ENCODE assay signal across 20 cellular contexts in the genomic region with DNA sequence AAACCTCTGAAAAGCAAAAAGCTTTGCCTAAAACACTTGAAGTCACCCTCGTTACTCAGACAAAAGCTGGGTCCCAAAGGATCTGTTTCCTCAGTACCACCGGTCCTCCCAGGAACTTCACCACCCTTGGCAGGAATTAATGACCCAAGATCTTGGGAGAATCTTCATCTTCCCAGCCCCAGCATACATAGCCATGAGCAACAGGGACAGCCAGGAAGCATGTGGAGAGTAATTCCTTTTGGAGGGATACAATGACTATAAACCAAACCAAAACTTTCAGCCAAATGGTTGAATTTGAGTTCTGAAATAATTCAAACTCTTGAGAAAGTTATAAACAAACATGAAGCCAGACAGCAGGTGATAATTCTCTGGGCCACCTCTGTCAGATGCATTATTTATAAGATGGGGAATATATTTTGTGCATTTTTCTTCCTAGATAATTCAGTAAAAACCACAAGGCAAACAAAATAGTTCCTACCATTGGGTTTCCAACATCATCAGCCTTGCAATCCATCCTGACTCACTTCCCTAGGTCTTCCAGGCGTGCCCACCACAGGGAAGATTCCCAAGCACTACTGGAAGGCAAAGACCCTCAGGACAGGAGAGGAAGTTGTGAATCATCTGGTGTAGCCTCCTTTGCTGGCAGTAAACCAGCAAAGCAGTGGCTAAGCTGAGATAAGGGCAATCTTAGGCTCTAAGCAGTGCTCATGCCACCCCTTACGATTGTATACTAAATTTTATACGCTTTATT.
A peak's percentile ranks its signal among the peaks of the same experiment; 100 is the strongest.
DNase-seq lines count a peak whose midpoint lies in the region; ATAC-seq, FAIRE-seq and TF ChIP-seq lines count a peak whose summit lies in the region.
"Had no signal": no experiment of that assay in that cellular context is flagged by ENCODE, and none has a peak within 500 bp of the region (broad histone marks: within the 10 kb centered on the region; RNA-seq: fewer than 3 reads in every experiment).

No MANE protein-coding gene starts in this region.

- no peak overlapping the region for H3K14ac ChIP-seq in H1 (ENCODE audit: insufficient read length)

- peak overlapping the region; percentile 29; the same call in 1 of the 2 replicates for H2BK15ac ChIP-seq in H1 (ENCODE audit: low read length)

- peak overlapping the region; percentile 33; the same call in 1 of the 2 replicates for H2BK12ac ChIP-seq in H1 (ENCODE audit: low read depth, low read length)

- no peak overlapping the region for H2BK5ac ChIP-seq in H1 (ENCODE audit: low read depth, low read length)

- no peak for ATAC-seq in HG03135 (IDR thresholded peaks at IDR 0.05; ENCODE audit: unreplicated experiment)
- ATAC-seq in upper lobe of left lung (ENCODE audit: low FRiP score in 2 of 2): no peak
- ATAC-seq: body of pancreas had no signal

- H3K9me3 ChIP-seq in H1 (ENCODE audit: insufficient read depth in 2 of 2, low read depth in 1 of 2, low read length in 1 of 2): no peaks in the 10 kb centered on the region
- H3K9me3 ChIP-seq in upper lobe of left lung: no peaks in the 10 kb centered on the region
- H3K9me3 ChIP-seq: body of pancreas, HAP-1, sigmoid colon, thyroid gland had no signal

- no peak overlapping the region for H3K23ac ChIP-seq in H1 (ENCODE audit: insufficient read length)

- H3K4me2 ChIP-seq in H1 (ENCODE audit: insufficient read depth in 1 of 2, low read depth in 2 of 2, low read length in 2 of 2): no peak overlapping the region
- H3K4me2 ChIP-seq: KMS-11 had no signal

- DNase-seq in EL (peak; percentile 93), RCC 7860 (ENCODE audit: low spot score) (peak; percentile 74), H1 (ENCODE audit: low read depth in 1 of 2, low spot score in 2 of 2) (no peak), non-pigmented ciliary epithelial cell (ENCODE audit: low read depth) (peak; percentile 74), NCI-H2107 (lab: John Stamatoyannopoulos, UW) (no peak), NCI-H2029 treated with DMSO at 0.1 percent for 48 hours (lab: John Stamatoyannopoulos, UW) (no peak), upper lobe of left lung (no peak)
- DNase-seq: activated CD8-positive, alpha-beta memory T cell treated with anti-CD3 and anti-CD28 coated beads for 24 hours; activated gamma-delta T cell treated with Interleukin-2 at 50 U/mL for 16 hours; body of pancreas; DMS153; effector CD8-positive, alpha-beta T cell; NCI-H524 treated with DMSO at 0.1 percent for 48 hours; sigmoid colon; stimulated activated CD4-positive, alpha-beta T cell treated with anti-CD3 and anti-CD28 coated beads, Interleukin-4, amount 100 ng/mL, for 24 hours; thyroid gland; WERI-Rb-1 had no signal

- no peak overlapping the region for H3K18ac ChIP-seq in H1 (ENCODE audit: extremely low read depth, low read length)

- H3K23me2 ChIP-seq in H1 (ENCODE audit: low read depth, low read length): no peaks in the 10 kb centered on the region

- H4K5ac ChIP-seq in H1 (ENCODE audit: insufficient read length, low read depth, low read length): no peak overlapping the region

- no peak overlapping the region; the same call in 1 of the 2 replicates for H2AK5ac ChIP-seq in H1 (ENCODE audit: low read depth, low read length)

- no peak overlapping the region for H4K91ac ChIP-seq in H1 (replicated peaks; ENCODE audit: insufficient read length, low read length)

- H3K4ac ChIP-seq in H1 (replicated peaks; ENCODE audit: insufficient read length, low read depth, low read length): no peak overlapping the region

- FAIRE-seq in RCC 7860 (lab: Jason Lieb, UNC): no peak
- no peak for FAIRE-seq in H1 (lab: Jason Lieb, UNC)

- peaks cover 0 to 5% (median 2%) of the 10 kb centered on the region in 4 experiments; a peak in 6 of 7 replicates for H3K27me3 ChIP-seq in H1 (replicated peaks in 1 of 4; ENCODE audit: control insufficient read depth in 3 of 4, extremely low read depth in 1 of 4, insufficient read depth in 3 of 4, low read length in 3 of 4)
- no peaks in the 10 kb centered on the region for H3K27me3 ChIP-seq in upper lobe of left lung
- H3K27me3 ChIP-seq: body of pancreas, sigmoid colon, thyroid gland had no signal

- 85% methylated on average over 5 of the region's 5 CpGs; no CpG with 5 or more reads in 1 of the 2 experiments for WGBS in H1 (ENCODE audit: extremely low coverage in 1 of 2, insufficient coverage in 1 of 2, insufficient read length in 1 of 2, insufficient replicate concordance in 2 of 2, low coverage in 1 of 2, low lambda C conversion rate in 2 of 2, missing lambda C conversion rate in 1 of 2), 2 experiments
- WGBS in upper lobe of left lung, 2 donors: 63 to 68% methylated on average over 5 of the region's 5 CpGs

- no peak overlapping the region for H2BK20ac ChIP-seq in H1 (ENCODE audit: low read length)

- H4K8ac ChIP-seq in H1 (ENCODE audit: extremely low read depth, insufficient read depth, low read length): no peak overlapping the region

- H3K27ac ChIP-seq in H1 (ENCODE audit: low read depth, low read length) (no peak overlapping the region), upper lobe of left lung (no peak overlapping the region)
- H3K27ac ChIP-seq: body of pancreas, KMS-11, sigmoid colon, thyroid gland, WERI-Rb-1 had no signal

- CTCF ChIA-PET in H1 (lab: Charles Lee; ENCODE audit: partially characterized antibody): interaction anchor here (1.2 kb wide), 1 partner anchor 15 kb away, joined by 3 read pairs; no protein-coding TSS in a partner anchor

- POLR2A ChIA-PET in H1 (lab: Charles Lee; ENCODE audit: partially characterized antibody): no interaction called here

- H2AFZ ChIP-seq in H1 (ENCODE audit: low read length): no peak overlapping the region

- H3K9ac ChIP-seq in H1 (replicated peaks in 1 of 4; ENCODE audit: extremely low read depth in 1 of 4, low read depth in 3 of 4, low read length in 3 of 4): no peak overlapping the region
- H3K9ac ChIP-seq: KMS-11 had no signal

- no peaks in the 10 kb centered on the region for H3K79me1 ChIP-seq in H1 (ENCODE audit: low read depth, low read length)

- H2BK120ac ChIP-seq in H1 (replicated peaks; ENCODE audit: low read depth, low read length): peak overlapping the region; percentile 3

- no peaks in the 10 kb centered on the region for H4K20me1 ChIP-seq in H1 (replicated peaks in 1 of 2; ENCODE audit: control insufficient read depth in 1 of 2, insufficient read depth in 2 of 2, low read length in 2 of 2)

- TF ChIP-seq POLR2A in H1 (IDR thresholded peaks at IDR 0.05; ENCODE audit: control extremely low read depth in 1 of 2, low read depth in 2 of 2, low read length in 2 of 2): no peak
- TF ChIP-seq POLR2A in upper lobe of left lung (IDR thresholded peaks at IDR 0.05): no peak

- TF ChIP-seq RAD21 in H1 (IDR thresholded peaks at IDR 0.05 in 1 of 2, conservative IDR thresholded peaks at IDR 0.05 in 1 of 2; ENCODE audit: low read depth in 2 of 2, low read length in 2 of 2): no peak

- no peak for TF ChIP-seq CTCF in H1 (IDR thresholded peaks at IDR 0.05; ENCODE audit: control extremely low read depth in 1 of 3, insufficient read depth in 1 of 3, low read depth in 1 of 3, low read length in 3 of 3)
- TF ChIP-seq CTCF in upper lobe of left lung (IDR thresholded peaks at IDR 0.05): no peak

- no peak overlapping the region for H3K56ac ChIP-seq in H1 (replicated peaks; ENCODE audit: insufficient read length, low read depth, low read length)

- TF ChIP-seq EP300 in H1 (IDR thresholded peaks at IDR 0.05; ENCODE audit: borderline replicate concordance in 1 of 2, low read depth in 2 of 2, low read length in 2 of 2) (no peak), upper lobe of left lung (IDR thresholded peaks at IDR 0.05) (no peak)

- H3K4me3 ChIP-seq in H1 (ENCODE audit: extremely low read depth in 1 of 4, insufficient read depth in 2 of 4, low read depth in 3 of 4, low read length in 4 of 4): no peak overlapping the region
- no peak overlapping the region for H3K4me3 ChIP-seq in upper lobe of left lung
- H3K4me3 ChIP-seq: body of pancreas, HAP-1, sigmoid colon, thyroid gland had no signal

- no peaks in the 10 kb centered on the region; a peak in 1 of 7 replicates for H3K4me1 ChIP-seq in H1 (replicated peaks in 1 of 4; ENCODE audit: control insufficient read depth in 3 of 4, insufficient read depth in 4 of 4, low read length in 3 of 4)
- no peaks in the 10 kb centered on the region for H3K4me1 ChIP-seq in upper lobe of left lung
- H3K4me1 ChIP-seq: body of pancreas, HAP-1, sigmoid colon, thyroid gland had no signal

- H3K36me3 ChIP-seq in H1 (ENCODE audit: control insufficient read depth in 2 of 4, insufficient read depth in 4 of 4, low read length in 3 of 4) (no peaks in the 10 kb centered on the region), upper lobe of left lung (no peaks in the 10 kb centered on the region)
- H3K36me3 ChIP-seq: HAP-1, sigmoid colon, thyroid gland, WERI-Rb-1 had no signal

- H3K79me2 ChIP-seq in H1 (ENCODE audit: control insufficient read depth in 1 of 2, insufficient read depth in 2 of 2, low read length in 2 of 2): no peaks in the 10 kb centered on the region

TF ChIP-seq in H1, 55 proteins besides CTCF, POLR2A, EP300 and RAD21:
- TF ChIP-seq MAX (IDR thresholded peaks at IDR 0.05): no peak
- TF ChIP-seq SP2 (IDR thresholded peaks at IDR 0.05; ENCODE audit: low read length): no peak
- no peak for TF ChIP-seq SIN3A (conservative IDR thresholded peaks at IDR 0.05 in 1 of 2, IDR thresholded peaks at IDR 0.05 in 1 of 2; ENCODE audit: low read depth in 1 of 2, low read length in 2 of 2)
- no peak for TF ChIP-seq TAF7 (optimal IDR thresholded peaks at IDR 0.05; ENCODE audit: borderline replicate concordance, low read depth, low read length)
- no peak for TF ChIP-seq PHF8 (conservative IDR thresholded peaks at IDR 0.05; ENCODE audit: low read depth, low read length)
- no peak for TF ChIP-seq USF2 (IDR thresholded peaks at IDR 0.05; ENCODE audit: low read length)
- TF ChIP-seq SIX5 (IDR thresholded peaks at IDR 0.05; ENCODE audit: low read depth, low read length): no peak
- no peak for TF ChIP-seq JUND (IDR thresholded peaks at IDR 0.05; ENCODE audit: low read length)
- no peak for TF ChIP-seq CHD2 (IDR thresholded peaks at IDR 0.05; ENCODE audit: low read length)

Comparison
In these comparisons a context has a peak if more than half of its experiments do, and no peak if none do; other contexts are left out.
1. DNase-seq: peak in EL (single experiment), RCC 7860 (single experiment) and non-pigmented ciliary epithelial cell (single experiment); none in H1 (0 of 2), NCI-H2107 (single experiment), NCI-H2029 treated with DMSO at 0.1 percent for 48 hours (single experiment) and upper lobe of left lung (0 of 2).